Comparison of ENCODE assay signal across 8 cellular contexts in genomic region chr18:37254256-37254880, GRCh38.
DNase-seq lines count a peak whose midpoint lies in the region; ATAC-seq, FAIRE-seq and TF ChIP-seq lines count a peak whose summit lies in the region.

No MANE protein-coding gene starts in this region.

- CTCF ChIA-PET in AG04450 (lab: Charles Lee) = interaction anchor here (1.1 kb wide), 1 partner anchor 223 kb away, joined by 3 read pairs; no protein-coding TSS in a partner anchor

- POLR2A ChIA-PET in AG04450 (lab: Yijun Ruan, JAX) = no interaction called here

- peaks cover 39% of the 10 kb centered on the region for H3K27me3 ChIP-seq in AG04450 (ENCODE audit: control insufficient read depth, insufficient read depth, low read length)
- peaks cover 42% of the 10 kb centered on the region for H3K27me3 ChIP-seq in HUES48 (ENCODE audit: control insufficient read depth, insufficient read depth, low read length)

- no peak for DNase-seq in AG04450 (ENCODE audit: low read depth, low spot score)
- DNase-seq in natural killer cell = no peak
- DNase-seq in RCC 7860 (ENCODE audit: low spot score) = no peak
- DNase-seq in activated CD8-positive, alpha-beta memory T cell treated with anti-CD3 and anti-CD28 coated beads, Interleukin-2, amount 50 U/mL, for 48 hours = no peak

- H3K9ac ChIP-seq in HUES48 (ENCODE audit: low read depth, low read length) = no peak overlapping the region

- H3K4me3 ChIP-seq in AG04450 (ENCODE audit: low read depth, low read length) = peak overlapping the region; percentile 13; the same call in 1 of the 2 replicates
- H3K4me3 ChIP-seq in HUES48 (ENCODE audit: low read depth, low read length) = peak overlapping the region; percentile 61

- no peak overlapping the region for H3K27ac ChIP-seq in AG04450 (ENCODE audit: low read depth, low read length)
- H3K27ac ChIP-seq in HUES48 (ENCODE audit: low read depth, low read length) = no peak overlapping the region
- H3K27ac ChIP-seq in cingulate gyrus (ENCODE audit: low read depth, low read length) = peak overlapping the region; percentile 19

- no peak for ATAC-seq in natural killer cell
- ATAC-seq in GM19351 (IDR thresholded peaks at IDR 0.05; ENCODE audit: unreplicated experiment) = no peak
- no peak for ATAC-seq in GM19452 (IDR thresholded peaks at IDR 0.05; ENCODE audit: unreplicated experiment)

- no peaks in the 10 kb centered on the region; the same call in 1 of the 2 replicates for H3K9me3 ChIP-seq in AG04450 (ENCODE audit: control insufficient read depth, insufficient read depth, low read length)
- no peaks in the 10 kb centered on the region for H3K9me3 ChIP-seq in HUES48 (ENCODE audit: control insufficient read depth, insufficient read depth, low read length)

- H3K4me1 ChIP-seq in HUES48 (ENCODE audit: control insufficient read depth, insufficient read depth, low read length) = peaks cover 8% of the 10 kb centered on the region

- peaks cover 0 to 4% of the 10 kb centered on the region in 2 donors for H3K4me1 Mint-ChIP-seq in natural killer cell

- peaks cover 35 to 41% of the 10 kb centered on the region in 2 donors for H3K27me3 Mint-ChIP-seq in natural killer cell (ENCODE audit: low read depth in 2 of 2)

- H3K4me3 Mint-ChIP-seq in natural killer cell = peak overlapping the region; percentile 66

- no peaks in the 10 kb centered on the region for H3K36me3 ChIP-seq in HUES48 (ENCODE audit: control insufficient read depth, insufficient read depth, low read length)

- intact Hi-C loops in natural killer cell (cut with micrococcal nuclease) = no loop called here

- H3K27ac Mint-ChIP-seq in natural killer cell = no peak overlapping the region

- H3K36me3 Mint-ChIP-seq in natural killer cell = no peaks in the 10 kb centered on the region

- H3K9me3 Mint-ChIP-seq in natural killer cell = no peaks in the 10 kb centered on the region

- no peak for FAIRE-seq in RCC 7860 (lab: Jason Lieb, UNC)

- TF ChIP-seq CTCF in AG04450 (IDR thresholded peaks at IDR 0.05; ENCODE audit: low read depth, low read length) (no peak), natural killer cell (IDR thresholded peaks at IDR 0.05) (no peak)
